ENCODE assay signal across 1 cellular context in genomic region chr19:3987619-3988371, GRCh38.
TF ChIP-seq lines count a peak whose summit lies in the region.

No MANE protein-coding gene starts in this region.

TF ChIP-seq in HepG2, 621 proteins besides CTCF, POLR2A, EP300 and RAD21 (continued from another document):
- no peak for TF ChIP-seq REST (IDR thresholded peaks at IDR 0.05; ENCODE audit: borderline replicate concordance in 1 of 2, low read depth in 1 of 2, low read length in 2 of 2)
- TF ChIP-seq ZNF24 (IDR thresholded peaks at IDR 0.05) = no peak
- no peak for TF ChIP-seq TBX3 (IDR thresholded peaks at IDR 0.05; ENCODE audit: borderline replicate concordance)
